ENCODE assay signal across 8 cellular contexts in the genomic region with DNA sequence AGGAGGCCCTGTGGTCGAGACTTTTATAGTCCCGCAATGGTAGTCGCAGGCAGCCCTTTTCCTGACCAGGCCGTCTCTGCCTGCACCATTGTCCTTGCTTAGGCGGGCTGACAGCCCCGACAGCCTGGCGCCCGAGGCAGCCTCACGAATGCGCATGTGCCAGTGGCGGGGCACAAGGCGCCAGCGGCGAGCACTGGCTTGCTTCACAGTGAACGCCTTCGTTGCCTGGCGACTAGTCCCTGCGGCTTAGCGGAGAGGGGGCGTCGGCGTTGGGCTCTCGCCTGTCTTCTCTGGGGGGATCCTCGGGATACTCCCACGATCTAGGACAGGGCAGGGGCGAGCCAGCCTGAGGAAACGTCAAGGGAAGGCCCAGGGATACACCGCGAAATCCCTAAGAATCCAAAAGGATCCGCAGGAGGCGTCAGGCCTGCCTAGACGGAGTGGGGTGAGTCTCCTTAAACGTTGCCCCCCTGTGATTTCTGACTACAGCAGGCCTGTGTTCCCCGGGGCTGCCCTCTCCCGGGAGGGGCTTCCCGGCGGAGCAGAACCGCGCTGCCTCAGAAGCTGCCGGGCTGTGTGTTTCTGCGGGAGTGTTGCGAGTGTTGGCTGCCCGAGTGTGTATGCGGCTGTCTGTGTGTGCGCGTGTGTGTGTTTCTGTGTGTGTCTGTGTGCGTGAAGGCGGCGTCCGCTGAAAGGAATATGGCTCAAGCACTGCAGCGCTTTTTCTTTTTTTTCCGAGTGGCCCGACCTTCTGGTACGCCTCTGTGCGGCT. TPM values are rescaled to one million over a fixed set of nuclear protein-coding genes. Genes with fewer than 3 reads are reported as not detected.
DNase-seq lines count a peak whose midpoint lies in the region; ATAC-seq, FAIRE-seq and TF ChIP-seq lines count a peak whose summit lies in the region.

No MANE protein-coding gene starts in this region.

- no peaks in the 10 kb centered on the region for H3K4me1 Mint-ChIP-seq in activated T-helper 1 cell treated with anti-CD3 and anti-CD28 coated beads, Interleukin-12 subunit alpha, Interleukin-12 subunit beta, Interleukin-2, Interleukin-4 antibody, amounts not matched to agents 30 ng/mL and 10 ng/mL and 1 ng/mL, durations not matched to agents 14 hours and 24 hours and 36 hours (ENCODE audit: low read depth)

- peaks cover 4% of the 10 kb centered on the region for H3K36me3 Mint-ChIP-seq in activated T-helper 1 cell treated with anti-CD3 and anti-CD28 coated beads, Interleukin-12 subunit alpha, Interleukin-12 subunit beta, Interleukin-2, Interleukin-4 antibody, amounts not matched to agents 30 ng/mL and 10 ng/mL and 1 ng/mL, durations not matched to agents 14 hours and 24 hours and 36 hours (ENCODE audit: low read depth)

- 9 to 10% methylated on average over 51 to 55 of the region's 55 CpGs for WGBS in pancreas, 2 donors

- H3K9me3 ChIP-seq in pancreas: no peaks in the 10 kb centered on the region

- TF ChIP-seq POLR2A in H54 (IDR thresholded peaks at IDR 0.05; ENCODE audit: low read depth, low read length): no peak

- no peak for TF ChIP-seq CTCF in GM13977 (IDR thresholded peaks at IDR 0.05; ENCODE audit: extremely low read depth, insufficient read depth, missing control alignments)
- no peak for TF ChIP-seq CTCF in pancreas (IDR thresholded peaks at IDR 0.05)

- H3K4me1 ChIP-seq in pancreas: no peaks in the 10 kb centered on the region

- ATAC-seq in pancreas (peak; percentile 88 to 97 (median 92)), GM18873 (IDR thresholded peaks at IDR 0.05; ENCODE audit: low FRiP score, unreplicated experiment) (no peak)

- no peak overlapping the region for H3K27ac ChIP-seq in pancreas

- FAIRE-seq in pancreas (lab: Jason Lieb, UNC) (no peak), H54 (lab: Jason Lieb, UNC) (no peak)

- H3K4me3 ChIP-seq in pancreas: peak overlapping the region in 3 of 4 donors; percentile 25 to 47 (median 33)

- peaks cover 13% of the 10 kb centered on the region for H3K27me3 Mint-ChIP-seq in activated T-helper 1 cell treated with anti-CD3 and anti-CD28 coated beads, Interleukin-12 subunit alpha, Interleukin-12 subunit beta, Interleukin-2, Interleukin-4 antibody, amounts not matched to agents 30 ng/mL and 10 ng/mL and 1 ng/mL, durations not matched to agents 14 hours and 24 hours and 36 hours (ENCODE audit: insufficient read depth)

- DNase-seq in GM13977 (ENCODE audit: low spot score): peak; percentile 41
- no peak for DNase-seq in activated T-helper 1 cell treated with anti-CD3 and anti-CD28 coated beads, Interleukin-12 subunit alpha, Interleukin-12 subunit beta, Interleukin-2, Interleukin-4 antibody, amounts not matched to agents 30 ng/mL and 10 ng/mL and 1 ng/mL, durations not matched to agents 14 hours and 24 hours and 36 hours (ENCODE audit: low spot score)
- DNase-seq in globus pallidus (ENCODE audit: low spot score): peak; percentile 76
- peak in 5 of 6 donors; percentile 52 to 87 (median 70) for DNase-seq in pancreas
- DNase-seq in AML-193 (lab: John Stamatoyannopoulos, UW): no peak
- no peak for DNase-seq in A172 (ENCODE audit: low spot score)
- DNase-seq in H54 (ENCODE audit: insufficient read length, low spot score): no peak

- peaks cover 30% of the 10 kb centered on the region for H3K9me3 Mint-ChIP-seq in activated T-helper 1 cell treated with anti-CD3 and anti-CD28 coated beads, Interleukin-12 subunit alpha, Interleukin-12 subunit beta, Interleukin-2, Interleukin-4 antibody, amounts not matched to agents 30 ng/mL and 10 ng/mL and 1 ng/mL, durations not matched to agents 14 hours and 24 hours and 36 hours

- peak overlapping the region; percentile 63 for H3K4me3 Mint-ChIP-seq in activated T-helper 1 cell treated with anti-CD3 and anti-CD28 coated beads, Interleukin-12 subunit alpha, Interleukin-12 subunit beta, Interleukin-2, Interleukin-4 antibody, amounts not matched to agents 30 ng/mL and 10 ng/mL and 1 ng/mL, durations not matched to agents 14 hours and 24 hours and 36 hours

- intact Hi-C loops in activated T-helper 1 cell treated with anti-CD3 and anti-CD28 coated beads, Interleukin-12 subunit alpha, Interleukin-12 subunit beta, Interleukin-2, Interleukin-4 antibody, amounts not matched to agents 30 ng/mL and 10 ng/mL and 1 ng/mL, durations not matched to agents 14 hours and 24 hours and 36 hours (cut with micrococcal nuclease): no loop called here
- intact Hi-C loops in pancreas (cut with DNase I): no loop called here

- H3K27ac Mint-ChIP-seq in activated T-helper 1 cell treated with anti-CD3 and anti-CD28 coated beads, Interleukin-12 subunit alpha, Interleukin-12 subunit beta, Interleukin-2, Interleukin-4 antibody, amounts not matched to agents 30 ng/mL and 10 ng/mL and 1 ng/mL, durations not matched to agents 14 hours and 24 hours and 36 hours: no peak overlapping the region

- H3K27me3 ChIP-seq in pancreas: no peaks in the 10 kb centered on the region

- no peaks in the 10 kb centered on the region for H3K36me3 ChIP-seq in pancreas

- in situ Hi-C loops in GM13977 (cut with MboI; ENCODE audit: low pct_unique_long_range_greater_than_20kb, low sequenced_read_pairs, unreplicated experiment): no loop called here

RNA-seq across cellular contexts. Expression of a gene that starts 20.5 kb away (rescaled TPM):
- total RNA-seq in activated T-helper 1 cell treated with anti-CD3 and anti-CD28 coated beads, Interleukin-12 subunit alpha, Interleukin-12 subunit beta, Interleukin-2, Interleukin-4 antibody, amounts not matched to agents 30 ng/mL and 10 ng/mL and 1 ng/mL, durations not matched to agents 14 hours and 24 hours and 36 hours: 8.5 and 9.3 TPM in 2 replicates
- total RNA-seq in pancreas: 1 to 10 TPM; 1.7 to 8.0 (median 3.0) TPM
- polyA plus RNA-seq in pancreas: 1 to 10 TPM; 4.6 to 5.4 TPM
- 17.1 and 18.0 TPM in 2 replicates for total RNA-seq in A172 (2014; rRNA removed; shearing (Covaris generic))

Comparison
In these comparisons a context has a peak if more than half of its experiments do, and no peak if none do; other contexts are left out.
1. DNase-seq: peak in GM13977 (single experiment), globus pallidus (single experiment) and pancreas (5 of 6); none in activated T-helper 1 cell treated with anti-CD3 and anti-CD28 coated beads, Interleukin-12 subunit alpha, Interleukin-12 subunit beta, Interleukin-2, Interleukin-4 antibody, amounts not matched to agents 30 ng/mL and 10 ng/mL and 1 ng/mL, durations not matched to agents 14 hours and 24 hours and 36 hours (single experiment), AML-193 (0 of 2), A172 (single experiment) and H54 (single experiment).